ENCODE assay signal across 16 cellular contexts in the genomic region with DNA sequence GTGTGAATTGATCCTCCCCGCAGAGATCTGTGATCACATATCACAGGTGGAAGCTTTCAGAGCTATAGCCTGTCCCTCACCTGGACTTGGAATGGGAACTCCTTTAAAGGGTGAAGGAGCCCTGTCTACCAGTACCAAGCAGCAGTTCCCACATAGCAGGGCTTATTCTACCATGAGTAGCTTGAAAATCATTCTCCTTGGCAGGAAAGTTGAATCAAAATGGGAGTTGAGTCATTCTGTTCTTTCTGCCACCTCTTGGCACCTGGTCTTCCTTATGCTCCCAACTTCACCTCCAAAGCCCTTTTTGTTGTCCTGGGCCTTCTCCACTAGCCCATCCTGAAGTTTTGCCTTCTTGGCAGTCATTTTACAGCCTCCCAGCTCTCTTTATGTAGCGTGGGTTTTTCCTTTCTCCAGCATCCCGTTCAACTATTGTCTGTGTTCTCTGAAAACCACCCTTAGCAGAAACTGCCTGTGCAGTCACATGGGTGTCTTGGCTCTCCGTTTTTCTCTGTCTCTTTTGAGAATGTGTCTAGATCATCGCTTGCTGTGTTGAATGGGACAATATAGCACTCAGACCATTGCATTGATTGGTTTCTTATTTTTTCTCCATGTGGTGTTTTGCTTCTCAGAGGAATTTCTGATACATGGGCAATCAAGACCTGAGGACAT.
A peak's percentile ranks its signal among the peaks of the same experiment; 100 is the strongest.
DNase-seq lines count a peak whose midpoint lies in the region; ATAC-seq and TF ChIP-seq lines count a peak whose summit lies in the region.
"Had no signal": no experiment of that assay in that cellular context is flagged by ENCODE, and none has a peak within 500 bp of the region (broad histone marks: within the 10 kb centered on the region; RNA-seq: fewer than 3 reads in every experiment).

No MANE protein-coding gene starts in this region.

- 0 out of 2 replicates have a peak, but pooled peaks cover 4% of the 10 kb centered on the region for H3K9me2 ChIP-seq in GM23338 (ENCODE audit: insufficient read depth)

- no peak overlapping the region for H2AFZ ChIP-seq in GM23338

- H3K4me1 Mint-ChIP-seq in GM23338 = peaks cover 55% of the 10 kb centered on the region

- POLR2A ChIA-PET in A673 (lab: Charles Lee; ENCODE audit: low non-redundant PET) = no interaction called here

- H3F3A ChIP-seq in GM23338 (replicated peaks; ENCODE audit: low read depth) = no peaks in the 10 kb centered on the region

- no peak overlapping the region for H3K27ac Mint-ChIP-seq in GM23338

- no peaks in the 10 kb centered on the region for H4K20me1 ChIP-seq in GM23338 (replicated peaks; ENCODE audit: insufficient read depth)

- no peaks in the 10 kb centered on the region for H3K79me2 ChIP-seq in GM23338 (replicated peaks; ENCODE audit: insufficient read depth)

- peaks cover 36% of the 10 kb centered on the region for H3K4me1 ChIP-seq in GM23338 (ENCODE audit: insufficient read depth)
- peaks cover 20 to 66% of the 10 kb centered on the region in 2 donors for H3K4me1 ChIP-seq in ascending aorta
- H3K4me1 ChIP-seq in gastrocnemius medialis = peaks cover 59 to 68% of the 10 kb centered on the region in 2 donors
- H3K4me1 ChIP-seq in A673 (ENCODE audit: insufficient read depth, low read length, poor library complexity, severe bottlenecking) = peaks cover 5% of the 10 kb centered on the region

- intact Hi-C loops in ascending aorta (cut with DNase I) = loop anchor here (2.0 kb wide), 1 partner anchor 40 kb away; no protein-coding TSS in a partner anchor
- intact Hi-C loops in gastrocnemius medialis (cut with DNase I; ENCODE audit: low total_unique reads) = loop anchor here (5.0 kb wide), 1 partner anchor 221 kb away; a partner anchor contains a TSS
- intact Hi-C loops in A673 (cut with micrococcal nuclease; ENCODE audit: unreplicated experiment) = no loop called here

- no peaks in the 10 kb centered on the region for H3K36me3 ChIP-seq in GM23338 (ENCODE audit: insufficient read depth)
- no peaks in the 10 kb centered on the region for H3K36me3 ChIP-seq in ascending aorta
- no peaks in the 10 kb centered on the region for H3K36me3 ChIP-seq in gastrocnemius medialis
- no peaks in the 10 kb centered on the region for H3K36me3 ChIP-seq in A673 (ENCODE audit: insufficient read depth, low read length, poor library complexity, severe bottlenecking)

- H3K36me3 Mint-ChIP-seq in GM23338 (ENCODE audit: low read depth) = no peaks in the 10 kb centered on the region

- in situ Hi-C loops in gastrocnemius medialis (cut with MboI; ENCODE audit: low sequenced_read_pairs in 4 of 4) = no loop called here

- TF ChIP-seq POLR2A in gastrocnemius medialis (IDR thresholded peaks at IDR 0.05) = no peak

- H3K27me3 Mint-ChIP-seq in GM23338 (ENCODE audit: insufficient read depth, low read depth, poor library complexity) = peaks cover 2% of the 10 kb centered on the region
- H3K27me3 Mint-ChIP-seq: naive thymus-derived CD8-positive, alpha-beta T cell had no signal

- no peak overlapping the region for H3K4me3 ChIP-seq in GM23338
- H3K4me3 ChIP-seq in ascending aorta = no peak overlapping the region
- H3K4me3 ChIP-seq in gastrocnemius medialis = no peak overlapping the region
- H3K4me3 ChIP-seq in A673 (ENCODE audit: low read depth, low read length, poor library complexity, severe bottlenecking) = no peak overlapping the region

- H3K9me3 ChIP-seq in ascending aorta (no peaks in the 10 kb centered on the region), gastrocnemius medialis (no peaks in the 10 kb centered on the region), A673 (ENCODE audit: low read depth, low read length, poor library complexity, severe bottlenecking) (no peaks in the 10 kb centered on the region)

- H3K27ac ChIP-seq in GM23338 (ENCODE audit: low read depth) = 0 out of 2 replicates have a peak overlapping the region, but pooled peaks have one; percentile 39
- peak overlapping the region; percentile 56 to 82 for H3K27ac ChIP-seq in ascending aorta
- peak overlapping the region; percentile 37 to 74 (median 64) for H3K27ac ChIP-seq in gastrocnemius medialis
- no peak overlapping the region for H3K27ac ChIP-seq in A673 (ENCODE audit: low read depth, low read length, poor library complexity, severe bottlenecking)

- no peaks in the 10 kb centered on the region for H3K9me3 Mint-ChIP-seq in GM23338
- H3K9me3 Mint-ChIP-seq: naive thymus-derived CD8-positive, alpha-beta T cell had no signal

- H3K4me3 Mint-ChIP-seq in GM23338 = no peak overlapping the region
- H3K4me3 Mint-ChIP-seq: naive thymus-derived CD8-positive, alpha-beta T cell had no signal

- H3K27me3 ChIP-seq in GM23338 (ENCODE audit: insufficient read depth) (no peaks in the 10 kb centered on the region), ascending aorta (no peaks in the 10 kb centered on the region), gastrocnemius medialis (no peaks in the 10 kb centered on the region), A673 (replicated peaks; ENCODE audit: insufficient read depth, low read depth, low read length, poor library complexity) (no peaks in the 10 kb centered on the region)

- BruUV-seq in A673 (replicated peaks; lab: Mats Ljungman, UMichigan) = no TSS peak

- no peak for DNase-seq in GM23338 (ENCODE audit: low spot score)
- DNase-seq in ascending aorta (ENCODE audit: low spot score in 2 of 2) = no peak
- DNase-seq in inferior parietal cortex (ENCODE audit: extremely low spot score) = peak; percentile 87
- DNase-seq in gastrocnemius medialis = no peak
- DNase-seq in stimulated activated CD8-positive, alpha-beta memory T cell treated with anti-CD3 and anti-CD28 coated beads, Interleukin-4, amount 100 ng/mL, for 48 hours = no peak
- no peak for DNase-seq in NCI-H1694 treated with DMSO at 0.1 percent for 48 hours (lab: John Stamatoyannopoulos, UW)
- no peak for DNase-seq in A673 (ENCODE audit: low spot score)
- DNase-seq: activated CD8-positive, alpha-beta memory T cell treated with anti-CD3 and anti-CD28 coated beads for 24 hours; activated effector memory CD4-positive, alpha-beta T cell treated with Interleukin-2 at 50 U/mL for 16 hours; AML-193; KBM-7; naive thymus-derived CD8-positive, alpha-beta T cell; NCI-H1105 treated with DMSO at 0.1 percent for 48 hours; NCI-H2227 treated with DMSO at 0.1 percent for 48 hours; stimulated activated naive CD4-positive, alpha-beta T cell had no signal

- CTCF ChIA-PET in A673 (lab: Charles Lee) = no interaction called here

- TF ChIP-seq CTCF in GM23338 (conservative IDR thresholded peaks at IDR 0.05; ENCODE audit: low read depth in 2 of 2) (no peak), ascending aorta (IDR thresholded peaks at IDR 0.05) (no peak), gastrocnemius medialis (IDR thresholded peaks at IDR 0.05 in 4 of 5, conservative IDR thresholded peaks at IDR 0.05 in 1 of 5) (no peak), A673 (conservative IDR thresholded peaks at IDR 0.05; ENCODE audit: low read depth, low read length) (no peak)

- no peak overlapping the region for H3K4me2 ChIP-seq in GM23338

- no peak for ATAC-seq in GM23338
- peak; percentile 24 to 38 for ATAC-seq in gastrocnemius medialis
- ATAC-seq in HG02571 (IDR thresholded peaks at IDR 0.05; ENCODE audit: unreplicated experiment) = no peak
- ATAC-seq: naive thymus-derived CD8-positive, alpha-beta T cell had no signal

TF ChIP-seq in GM23338, 12 proteins besides CTCF, POLR2A, EP300 and RAD21 (continues in another document):
- no peak for TF ChIP-seq CREB1 (CRISPR knock-in tag; IDR thresholded peaks at IDR 0.05; ENCODE audit: low read depth)
- TF ChIP-seq, protein P1, sequence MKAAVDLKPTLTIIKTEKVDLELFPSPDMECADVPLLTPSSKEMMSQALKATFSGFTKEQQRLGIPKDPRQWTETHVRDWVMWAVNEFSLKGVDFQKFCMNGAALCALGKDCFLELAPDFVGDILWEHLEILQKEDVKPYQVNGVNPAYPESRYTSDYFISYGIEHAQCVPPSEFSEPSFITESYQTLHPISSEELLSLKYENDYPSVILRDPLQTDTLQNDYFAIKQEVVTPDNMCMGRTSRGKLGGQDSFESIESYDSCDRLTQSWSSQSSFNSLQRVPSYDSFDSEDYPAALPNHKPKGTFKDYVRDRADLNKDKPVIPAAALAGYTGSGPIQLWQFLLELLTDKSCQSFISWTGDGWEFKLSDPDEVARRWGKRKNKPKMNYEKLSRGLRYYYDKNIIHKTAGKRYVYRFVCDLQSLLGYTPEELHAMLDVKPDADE (IDR thresholded peaks at IDR 0.05) = no peak
- no peak for TF ChIP-seq STAT1 (IDR thresholded peaks at IDR 0.05; ENCODE audit: unreplicated experiment)
- TF ChIP-seq EZH2 (IDR thresholded peaks at IDR 0.05; ENCODE audit: low read depth, unreplicated experiment) = no peak
- TF ChIP-seq NANOG (IDR thresholded peaks at IDR 0.05; ENCODE audit: borderline replicate concordance) = no peak
- TF ChIP-seq EZH2phosphoT487 (IDR thresholded peaks at IDR 0.05; ENCODE audit: unreplicated experiment) = no peak
- no peak for TF ChIP-seq ZNF114 (CRISPR knock-in tag; IDR thresholded peaks at IDR 0.05)
- TF ChIP-seq ZNF331 (CRISPR knock-in tag; IDR thresholded peaks at IDR 0.05; ENCODE audit: low read depth) = no peak
- no peak for TF ChIP-seq JUNB (IDR thresholded peaks at IDR 0.05; ENCODE audit: unreplicated experiment)

Comparison
In these comparisons a context has a peak if more than half of its experiments do, and no peak if none do; other contexts are left out.
1. ATAC-seq: peak in gastrocnemius medialis (2 of 2); none in GM23338 (single experiment) and HG02571 (single experiment).